Comparison of ENCODE assay signal across 18 cellular contexts in the genomic region with DNA sequence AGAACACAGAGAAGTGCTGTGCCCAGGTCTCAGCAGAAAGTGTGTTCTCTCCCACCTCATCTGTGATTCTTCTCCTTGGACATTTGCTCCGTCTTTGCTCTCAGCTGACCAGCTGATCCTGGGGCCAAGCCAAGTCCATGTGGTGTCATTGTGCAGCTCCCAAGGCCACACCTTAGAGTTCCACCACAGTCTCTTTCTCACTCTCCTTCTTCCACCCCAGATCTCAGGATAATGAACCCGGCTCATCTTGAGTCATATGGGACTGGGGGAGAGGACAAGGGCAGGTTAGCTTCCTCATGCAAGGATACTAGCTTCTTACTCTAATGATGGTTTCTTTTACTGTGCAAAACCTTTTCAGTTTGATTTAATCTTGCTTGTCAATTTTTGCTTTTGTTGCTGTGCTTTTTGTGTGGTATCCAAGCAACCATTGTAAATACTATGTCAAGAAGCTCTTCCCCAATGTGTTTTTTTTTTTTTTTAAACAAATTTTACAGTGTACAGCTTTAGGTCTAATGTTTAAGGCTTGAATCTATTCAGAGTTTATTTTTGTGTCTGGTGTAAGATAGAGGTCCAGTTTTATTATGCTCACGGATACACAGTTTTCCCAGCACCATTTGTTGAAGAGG.
DNase-seq lines count a peak whose midpoint lies in the region; ATAC-seq and TF ChIP-seq lines count a peak whose summit lies in the region.
"Had no signal": no experiment of that assay in that cellular context is flagged by ENCODE, and none has a peak within 500 bp of the region (broad histone marks: within the 10 kb centered on the region; RNA-seq: fewer than 3 reads in every experiment).

No MANE protein-coding gene starts in this region.

- H3K4me1 ChIP-seq in adrenal gland (replicated peaks in 1 of 2): no peaks in the 10 kb centered on the region
- H3K4me1 ChIP-seq: BLaER1 treated with 17β-estradiol and CSF1 and Interleukin-3, amounts not matched to agents 10 nM and 100 nM; gastroesophageal sphincter; parathyroid adenoma had no signal

- peaks cover 61% of the 10 kb centered on the region for H3K36me3 Mint-ChIP-seq in stimulated activated naive CD8-positive, alpha-beta T cell treated with anti-CD3 and anti-CD28 coated beads, Interleukin-15, Interleukin-2, amounts not matched to agents 100 ng/mL and 50 ng/mL, for 24 hours (ENCODE audit: low read depth)

- H3K27ac ChIP-seq in adrenal gland: no peak overlapping the region
- H3K27ac ChIP-seq: BLaER1 treated with 17β-estradiol and CSF1 and Interleukin-3, amounts not matched to agents 10 nM and 100 nM; coronary artery; gastroesophageal sphincter; parathyroid adenoma had no signal

- no peaks in the 10 kb centered on the region for H3K27me3 ChIP-seq in adrenal gland
- H3K27me3 ChIP-seq: BLaER1 treated with 17β-estradiol and CSF1 and Interleukin-3, amounts not matched to agents 10 nM and 100 nM; gastroesophageal sphincter had no signal

- no peak for ATAC-seq in stimulated activated naive CD8-positive, alpha-beta T cell treated with anti-CD3 and anti-CD28 coated beads, Interleukin-15, Interleukin-2, amounts not matched to agents 100 U/mL and 50 U/mL, for 24 hours
- ATAC-seq in GM21423 (IDR thresholded peaks at IDR 0.05; ENCODE audit: unreplicated experiment) (no peak), GM21576 (IDR thresholded peaks at IDR 0.05; ENCODE audit: unreplicated experiment) (no peak)
- ATAC-seq: gastroesophageal sphincter had no signal

- peaks cover 4% of the 10 kb centered on the region for H3K4me1 Mint-ChIP-seq in stimulated activated naive CD8-positive, alpha-beta T cell treated with anti-CD3 and anti-CD28 coated beads, Interleukin-15, Interleukin-2, amounts not matched to agents 100 ng/mL and 50 ng/mL, for 24 hours (ENCODE audit: low read depth)

- WGBS in adrenal gland, 4 donors: 45 to 75% (median 51%) methylated on average over 2 to 3 of the region's 3 CpGs

- H3K27me3 Mint-ChIP-seq in stimulated activated naive CD8-positive, alpha-beta T cell treated with anti-CD3 and anti-CD28 coated beads, Interleukin-15, Interleukin-2, amounts not matched to agents 100 ng/mL and 50 ng/mL, for 24 hours: no peaks in the 10 kb centered on the region

- H3K4me3 Mint-ChIP-seq in stimulated activated naive CD8-positive, alpha-beta T cell treated with anti-CD3 and anti-CD28 coated beads, Interleukin-15, Interleukin-2, amounts not matched to agents 100 ng/mL and 50 ng/mL, for 24 hours: no peak overlapping the region

- peaks cover 0 to 22% of the 10 kb centered on the region in 2 donors for H3K36me3 ChIP-seq in adrenal gland (replicated peaks in 1 of 2)

- no peak overlapping the region for H3K4me3 ChIP-seq in adrenal gland
- H3K4me3 ChIP-seq: BLaER1 treated with 17β-estradiol and CSF1 and Interleukin-3, amounts not matched to agents 10 nM and 100 nM; coronary artery; gastroesophageal sphincter had no signal

- intact Hi-C loops in adrenal gland (cut with DNase I): no loop called here

- TF ChIP-seq POLR2A in adrenal gland (IDR thresholded peaks at IDR 0.05): no peak

- no peaks in the 10 kb centered on the region for H3K9me3 Mint-ChIP-seq in stimulated activated naive CD8-positive, alpha-beta T cell treated with anti-CD3 and anti-CD28 coated beads, Interleukin-15, Interleukin-2, amounts not matched to agents 100 ng/mL and 50 ng/mL, for 24 hours

- DNase-seq in stimulated activated naive CD8-positive, alpha-beta T cell treated with anti-CD3 and anti-CD28 coated beads, Interleukin-15, Interleukin-2, amounts not matched to agents 100 U/mL and 50 U/mL, for 24 hours: no peak
- DNase-seq in adrenal gland: peak; percentile 18 to 61 (median 38)
- DNase-seq in iris pigment epithelial cell (ENCODE audit: low read depth): peak; percentile 32
- no peak for DNase-seq in NCI-H1417 treated with DMSO at 0.1 percent for 48 hours (lab: John Stamatoyannopoulos, UW)
- DNase-seq in GM19240 (ENCODE audit: insufficient read length, low spot score): no peak
- DNase-seq: activated CD4-positive, alpha-beta T cell treated with anti-CD3 and anti-CD28 coated beads for 4 hours; activated gamma-delta T cell treated with Interleukin-2 at 50 U/mL for 16 hours; NCI-H1436; NK-92 treated with Interleukin-12 subunit alpha and Interleukin-12 subunit beta, amount 100 ng/mL, for 24 hours; stimulated activated CD4-positive, alpha-beta T cell treated with anti-CD3 and anti-CD28 coated beads, Interleukin-1b, Interleukin-23, amount 100 ng/mL, for 48 hours; stimulated activated naive CD4-positive, alpha-beta T cell had no signal

- no peaks in the 10 kb centered on the region for H3K9me3 ChIP-seq in adrenal gland (replicated peaks in 1 of 3)
- H3K9me3 ChIP-seq: gastroesophageal sphincter had no signal

- TF ChIP-seq CTCF in adrenal gland (IDR thresholded peaks at IDR 0.05): no peak

- peak overlapping the region; percentile 75 for H3K27ac Mint-ChIP-seq in stimulated activated naive CD8-positive, alpha-beta T cell treated with anti-CD3 and anti-CD28 coated beads, Interleukin-15, Interleukin-2, amounts not matched to agents 100 ng/mL and 50 ng/mL, for 24 hours

Comparison
In these comparisons a context has a peak if more than half of its experiments do, and no peak if none do; other contexts are left out.
1. DNase-seq: peak in adrenal gland (7 of 7) and iris pigment epithelial cell (single experiment); none in stimulated activated naive CD8-positive, alpha-beta T cell treated with anti-CD3 and anti-CD28 coated beads, Interleukin-15, Interleukin-2, amounts not matched to agents 100 U/mL and 50 U/mL, for 24 hours (single experiment), NCI-H1417 treated with DMSO at 0.1 percent for 48 hours (single experiment) and GM19240 (single experiment).